Comparison of ENCODE assay signal across 12 cellular contexts in genomic region chr3:123084192-123084591, GRCh38. TPM values are rescaled to one million over a fixed set of nuclear protein-coding genes. Genes with fewer than 3 reads are reported as not detected.
DNase-seq lines count a peak whose midpoint lies in the region; TF ChIP-seq lines count a peak whose summit lies in the region.
"Had no signal": no experiment of that assay in that cellular context is flagged by ENCODE, and none has a peak within 500 bp of the region (broad histone marks: within the 10 kb centered on the region; RNA-seq: fewer than 3 reads in every experiment).

No MANE protein-coding gene starts in this region.

- H3K36me3 ChIP-seq in esophagus muscularis mucosa (no peaks in the 10 kb centered on the region), transverse colon (no peaks in the 10 kb centered on the region)

- peak overlapping the region in 3 of 4 donors; percentile 63 to 71 (median 67) for H3K27ac ChIP-seq in esophagus muscularis mucosa (replicated peaks in 1 of 4)
- peak overlapping the region; percentile 44 to 64 (median 56) for H3K27ac ChIP-seq in transverse colon
- H3K27ac ChIP-seq: A549 had no signal

- WGBS in esophagus muscularis mucosa = 29% methylated on average over 6 of the region's 6 CpGs
- WGBS in transverse colon (ENCODE audit: low coverage in 1 of 2), 2 donors = 50 to 64% methylated on average over 3 to 6 of the region's 6 CpGs

- TF ChIP-seq POLR2A in esophagus muscularis mucosa (IDR thresholded peaks at IDR 0.05; ENCODE audit: low read depth) = no peak
- TF ChIP-seq POLR2A in transverse colon (IDR thresholded peaks at IDR 0.05) = no peak

- H3K4me1 Mint-ChIP-seq in mesothelial cell of epicardium = peaks cover 41% of the 10 kb centered on the region

- H3K4me3 ChIP-seq in esophagus muscularis mucosa (no peak overlapping the region), transverse colon (no peak overlapping the region)
- H3K4me3 ChIP-seq: A549 had no signal

- H3K36me3 Mint-ChIP-seq in mesothelial cell of epicardium = no peaks in the 10 kb centered on the region
- H3K36me3 Mint-ChIP-seq: activated CD8-positive, alpha-beta memory T cell treated with anti-CD3 and anti-CD28 coated beads, Interleukin-2, amount 10 ng/mL, durations not matched to agents 7 days and 5 days had no signal

- no peak for TF ChIP-seq CTCF in esophagus muscularis mucosa (IDR thresholded peaks at IDR 0.05)
- TF ChIP-seq CTCF in mesothelial cell of epicardium (IDR thresholded peaks at IDR 0.05; ENCODE audit: unreplicated experiment) = no peak
- no peak for TF ChIP-seq CTCF in transverse colon (IDR thresholded peaks at IDR 0.05)

- H3K9me3 ChIP-seq in esophagus muscularis mucosa (no peaks in the 10 kb centered on the region), transverse colon (no peaks in the 10 kb centered on the region)
- H3K9me3 ChIP-seq: A549 had no signal

- DNase-seq in activated effector memory CD4-positive, alpha-beta T cell treated with anti-CD3 and anti-CD28 coated beads, Interleukin-2, amount 50 U/mL, for 16 hours = peak; percentile 50
- DNase-seq in activated effector memory CD4-positive, alpha-beta T cell treated with Interleukin-2 at 50 U/mL for 16 hours = no peak
- DNase-seq in esophagus muscularis mucosa (ENCODE audit: extremely low spot score) (no peak), mesothelial cell of epicardium (ENCODE audit: low spot score in 2 of 2, unreplicated experiment in 2 of 2) (no peak), transverse colon (no peak), NCI-H2227 (lab: John Stamatoyannopoulos, UW; ENCODE audit: unreplicated experiment) (no peak), HK-2 (ENCODE audit: unreplicated experiment) (no peak), middle frontal gyrus (ENCODE audit: extremely low spot score, low spot score) (no peak)
- DNase-seq: activated CD8-positive, alpha-beta memory T cell treated with anti-CD3 and anti-CD28 coated beads, Interleukin-2, amount 10 ng/mL, durations not matched to agents 7 days and 5 days; cortex of kidney had no signal

- H3K27me3 ChIP-seq in esophagus muscularis mucosa = no peaks in the 10 kb centered on the region
- H3K27me3 ChIP-seq in transverse colon = no peaks in the 10 kb centered on the region

- H3K27ac Mint-ChIP-seq in mesothelial cell of epicardium = peak overlapping the region; percentile 1
- H3K27ac Mint-ChIP-seq: activated CD8-positive, alpha-beta memory T cell treated with anti-CD3 and anti-CD28 coated beads, Interleukin-2, amount 10 ng/mL, durations not matched to agents 7 days and 5 days had no signal

- H3K4me3 Mint-ChIP-seq in mesothelial cell of epicardium = no peak overlapping the region
- H3K4me3 Mint-ChIP-seq: activated CD8-positive, alpha-beta memory T cell treated with anti-CD3 and anti-CD28 coated beads, Interleukin-2, amount 10 ng/mL, durations not matched to agents 7 days and 5 days had no signal

- intact Hi-C loops in esophagus muscularis mucosa (cut with DNase I) (no loop called here), transverse colon (cut with DNase I; ENCODE audit: low total_unique reads) (no loop called here)

- TF ChIP-seq EP300 in esophagus muscularis mucosa (IDR thresholded peaks at IDR 0.05) (no peak), transverse colon (IDR thresholded peaks at IDR 0.05; ENCODE audit: low read depth) (no peak)

- in situ Hi-C loops in transverse colon (cut with MboI; ENCODE audit: low pct_ligation_motif_present in 1 of 4, low pct_unique_long_range_greater_than_20kb in 1 of 4, low sequenced_read_pairs in 3 of 4) = no loop called here

- H3K27me3 Mint-ChIP-seq in mesothelial cell of epicardium (ENCODE audit: low read depth) = no peaks in the 10 kb centered on the region
- H3K27me3 Mint-ChIP-seq: activated CD8-positive, alpha-beta memory T cell treated with anti-CD3 and anti-CD28 coated beads, Interleukin-2, amount 10 ng/mL, durations not matched to agents 7 days and 5 days had no signal

- H3K4me1 ChIP-seq in esophagus muscularis mucosa (peaks cover 58 to 88% (median 83%) of the 10 kb centered on the region in 4 donors), transverse colon (peaks cover 34 to 67% (median 45%) of the 10 kb centered on the region in 4 donors)

- no peaks in the 10 kb centered on the region for H3K9me3 Mint-ChIP-seq in mesothelial cell of epicardium

RNA-seq across cellular contexts. Expression of gene PDIA5, which starts 17.4 kb away (rescaled TPM):
- 10 to 100 TPM; 12.5 to 16.4 (median 15.1) TPM for total RNA-seq in esophagus muscularis mucosa
- 18.0 to 20.1 TPM (median 19.1 TPM) in 3 replicates for total RNA-seq in mesothelial cell of epicardium
- total RNA-seq in transverse colon = 100 to 1,000 TPM in 2 of 4 donors, 10 to 100 TPM in 2; 17.3 to 185 (median 65.1) TPM

RNA-seq across cellular contexts. Expression of gene SEMA5B, which starts 56.6 kb away (rescaled TPM):
- 1 to 10 TPM in 1 of 4 donors, under 1 TPM in 3; under 0.01 to 1.6 (median 0.34) TPM for total RNA-seq in esophagus muscularis mucosa
- 0.20 to 0.51 TPM (median 0.27 TPM) in 3 replicates for total RNA-seq in mesothelial cell of epicardium
- 1 to 10 TPM in 1 of 4 donors, under 1 TPM in 2, not detected in 1; 0.16 to 1.4 (median 0.27) TPM for total RNA-seq in transverse colon
- total RNA-seq: activated CD8-positive, alpha-beta memory T cell treated with anti-CD3 and anti-CD28 coated beads, Interleukin-2, amount 10 ng/mL, durations not matched to agents 7 days and 5 days; HT1080 had no signal
